1 cellular context compared by ENCODE assay signal in the genomic region with DNA sequence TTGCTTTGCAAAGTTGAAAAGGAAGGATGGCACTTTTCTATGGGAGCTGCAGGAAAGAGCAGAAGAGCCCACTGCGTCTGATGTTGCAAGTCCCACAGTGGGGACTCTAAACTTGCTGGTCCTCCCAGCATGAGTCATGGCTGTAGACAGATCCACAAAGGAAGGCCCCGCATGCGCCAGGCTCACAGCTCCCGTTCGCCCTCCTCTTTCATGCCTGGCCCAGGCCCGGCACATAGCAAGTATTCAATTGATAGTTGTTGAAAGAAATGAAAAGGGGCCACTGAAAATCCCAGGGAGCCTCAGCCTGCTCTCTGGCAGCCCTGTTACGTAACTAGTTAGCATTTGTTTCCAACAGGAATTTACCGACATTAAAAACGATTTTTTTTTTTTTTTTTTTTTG.
TF ChIP-seq lines count a peak whose summit lies in the region.

No MANE protein-coding gene starts in this region.

TF ChIP-seq in HepG2, 621 proteins besides CTCF, POLR2A, EP300 and RAD21:
- TF ChIP-seq KLF6 (CRISPR knock-in tag; IDR thresholded peaks at IDR 0.05) (no peak), FOSL2 (CRISPR knock-in tag; IDR thresholded peaks at IDR 0.05) (peak; percentile 54; the same call in 1 of the 2 replicates)
- TF ChIP-seq, protein P1, sequence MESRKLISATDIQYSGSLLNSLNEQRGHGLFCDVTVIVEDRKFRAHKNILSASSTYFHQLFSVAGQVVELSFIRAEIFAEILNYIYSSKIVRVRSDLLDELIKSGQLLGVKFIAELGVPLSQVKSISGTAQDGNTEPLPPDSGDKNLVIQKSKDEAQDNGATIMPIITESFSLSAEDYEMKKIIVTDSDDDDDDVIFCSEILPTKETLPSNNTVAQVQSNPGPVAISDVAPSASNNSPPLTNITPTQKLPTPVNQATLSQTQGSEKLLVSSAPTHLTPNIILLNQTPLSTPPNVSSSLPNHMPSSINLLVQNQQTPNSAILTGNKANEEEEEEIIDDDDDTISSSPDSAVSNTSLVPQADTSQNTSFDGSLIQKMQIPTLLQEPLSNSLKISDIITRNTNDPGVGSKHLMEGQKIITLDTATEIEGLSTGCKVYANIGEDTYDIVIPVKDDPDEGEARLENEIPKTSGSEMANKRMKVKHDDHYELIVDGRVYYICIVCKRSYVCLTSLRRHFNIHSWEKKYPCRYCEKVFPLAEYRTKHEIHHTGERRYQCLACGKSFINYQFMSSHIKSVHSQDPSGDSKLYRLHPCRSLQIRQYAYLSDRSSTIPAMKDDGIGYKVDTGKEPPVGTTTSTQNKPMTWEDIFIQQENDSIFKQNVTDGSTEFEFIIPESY (CRISPR knock-in tag; IDR thresholded peaks at IDR 0.05) = peak; percentile 48
- TF ChIP-seq, protein P2, sequence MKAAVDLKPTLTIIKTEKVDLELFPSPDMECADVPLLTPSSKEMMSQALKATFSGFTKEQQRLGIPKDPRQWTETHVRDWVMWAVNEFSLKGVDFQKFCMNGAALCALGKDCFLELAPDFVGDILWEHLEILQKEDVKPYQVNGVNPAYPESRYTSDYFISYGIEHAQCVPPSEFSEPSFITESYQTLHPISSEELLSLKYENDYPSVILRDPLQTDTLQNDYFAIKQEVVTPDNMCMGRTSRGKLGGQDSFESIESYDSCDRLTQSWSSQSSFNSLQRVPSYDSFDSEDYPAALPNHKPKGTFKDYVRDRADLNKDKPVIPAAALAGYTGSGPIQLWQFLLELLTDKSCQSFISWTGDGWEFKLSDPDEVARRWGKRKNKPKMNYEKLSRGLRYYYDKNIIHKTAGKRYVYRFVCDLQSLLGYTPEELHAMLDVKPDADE (CRISPR knock-in tag; IDR thresholded peaks at IDR 0.05) = no peak
